In genomic region chr1:43978264-43978550, GRCh38 we compare ENCODE assay signal across 10 cellular contexts. TPM values are rescaled to one million over a fixed set of nuclear protein-coding genes. Genes with fewer than 3 reads are reported as not detected.
DNase-seq lines count a peak whose midpoint lies in the region; ATAC-seq and TF ChIP-seq lines count a peak whose summit lies in the region.
"Had no signal": no experiment of that assay in that cellular context is flagged by ENCODE, and none has a peak within 500 bp of the region (broad histone marks: within the 10 kb centered on the region; RNA-seq: fewer than 3 reads in every experiment).

No MANE protein-coding gene starts in this region.

- H3K36me3 ChIP-seq in SU-DHL-6 (ENCODE audit: low read length), result no peaks in the 10 kb centered on the region
- peaks cover 0 to 29% (median 16%) of the 10 kb centered on the region in 6 donors for H3K36me3 ChIP-seq in spleen

- no peaks in the 10 kb centered on the region for H3K27me3 ChIP-seq in SU-DHL-6 (ENCODE audit: low read length)
- H3K27me3 ChIP-seq in spleen (replicated peaks in 1 of 7), result peaks cover 0 to 6% (median 0%) of the 10 kb centered on the region in 7 donors
- H3K27me3 ChIP-seq: pancreas had no signal

- peak overlapping the region; percentile 99 for H3K9ac ChIP-seq in SU-DHL-6 (ENCODE audit: low read length)

- H3F3A ChIP-seq in SU-DHL-6 (ENCODE audit: insufficient read depth), result peaks cover 39% of the 10 kb centered on the region

- H3K4me1 Mint-ChIP-seq in activated CD4-positive, alpha-beta T cell treated with anti-CD3 and anti-CD28 coated beads, Interleukin-2, amount 10 ng/mL, durations not matched to agents 24 days and 14 days, result peaks cover 52% of the 10 kb centered on the region

- H3K9me3 Mint-ChIP-seq in activated CD4-positive, alpha-beta T cell treated with anti-CD3 and anti-CD28 coated beads, Interleukin-2, amount 10 ng/mL, durations not matched to agents 24 days and 14 days, result no peaks in the 10 kb centered on the region

- no peak overlapping the region for H3K27ac Mint-ChIP-seq in activated CD4-positive, alpha-beta T cell treated with anti-CD3 and anti-CD28 coated beads, Interleukin-2, amount 10 ng/mL, durations not matched to agents 24 days and 14 days

- H3K9me3 ChIP-seq in SU-DHL-6 (ENCODE audit: insufficient read depth, low read length) (no peaks in the 10 kb centered on the region), spleen (no peaks in the 10 kb centered on the region)
- H3K9me3 ChIP-seq: pancreas had no signal

- peaks cover 35% of the 10 kb centered on the region for H3K79me2 ChIP-seq in SU-DHL-6 (ENCODE audit: insufficient read depth, low read length)

- H3K9me2 ChIP-seq in SU-DHL-6 (replicated peaks; ENCODE audit: insufficient read depth, low read length), result no peaks in the 10 kb centered on the region

- no peaks in the 10 kb centered on the region for H3K27me3 Mint-ChIP-seq in activated CD4-positive, alpha-beta T cell treated with anti-CD3 and anti-CD28 coated beads, Interleukin-2, amount 10 ng/mL, durations not matched to agents 24 days and 14 days

- peak overlapping the region; percentile 80 for H3K4me3 ChIP-seq in SU-DHL-6 (ENCODE audit: insufficient read depth, low read length, poor library complexity, severe bottlenecking)
- H3K4me3 ChIP-seq in foreskin fibroblast (ENCODE audit: low read depth in 1 of 2, low read length in 2 of 2), result peak overlapping the region; percentile 55 to 69
- peak overlapping the region in 1 of 8 donors; percentile 85 for H3K4me3 ChIP-seq in spleen

- intact Hi-C loops in activated CD4-positive, alpha-beta T cell treated with anti-CD3 and anti-CD28 coated beads, Interleukin-2, amount 10 ng/mL, durations not matched to agents 24 days and 14 days (cut with micrococcal nuclease), result loop anchor here (10.0 kb wide), 1 partner anchor 613 kb away; the partner anchor contains the start of gene ELOVL1
- intact Hi-C loops in spleen (cut with DNase I; ENCODE audit: low total_unique reads), result no loop called here

- no peaks in the 10 kb centered on the region for H4K20me1 ChIP-seq in SU-DHL-6 (ENCODE audit: low read depth, low read length)

- H3K27ac ChIP-seq in SU-DHL-6 (ENCODE audit: low read depth, low read length) (peak overlapping the region; percentile 74), spleen (peak overlapping the region in 2 of 8 donors; percentile 55 to 65)

- peaks cover 31 to 83% (median 61%) of the 10 kb centered on the region in 6 donors for H3K4me1 ChIP-seq in spleen

- TF ChIP-seq POLR2A in spleen (IDR thresholded peaks at IDR 0.05), result no peak

- DNase-seq in activated CD4-positive, alpha-beta T cell treated with anti-CD3 and anti-CD28 coated beads, Interleukin-2, amount 10 ng/mL, durations not matched to agents 24 days and 14 days, result no peak
- no peak for DNase-seq in activated CD4-positive, alpha-beta T cell treated with anti-CD3 and anti-CD28 coated beads, Interleukin-2, amount 50 U/mL, for 48 hours
- DNase-seq in foreskin fibroblast (no peak), spleen (peak; percentile 66), omental fat pad (ENCODE audit: low spot score) (no peak)
- DNase-seq in stimulated activated naive CD4-positive, alpha-beta T cell (lab: John Stamatoyannopoulos, UW), result no peak
- DNase-seq: cortex of kidney had no signal

- no peak overlapping the region for H2AFZ ChIP-seq in SU-DHL-6 (ENCODE audit: low read depth, low read length, severe bottlenecking)

- 52 to 77% (median 67%) methylated on average over 4 to 5 of the region's 5 CpGs for WGBS in spleen, 5 donors

- H3K4me2 ChIP-seq in SU-DHL-6 (ENCODE audit: low read depth, low read length, poor library complexity, severe bottlenecking), result peak overlapping the region; percentile 72

- peaks cover 45% of the 10 kb centered on the region for H3K36me3 Mint-ChIP-seq in activated CD4-positive, alpha-beta T cell treated with anti-CD3 and anti-CD28 coated beads, Interleukin-2, amount 10 ng/mL, durations not matched to agents 24 days and 14 days (ENCODE audit: low read depth)

- peak overlapping the region; percentile 91 for H3K4me3 Mint-ChIP-seq in activated CD4-positive, alpha-beta T cell treated with anti-CD3 and anti-CD28 coated beads, Interleukin-2, amount 10 ng/mL, durations not matched to agents 24 days and 14 days

- no peak for ATAC-seq in omental fat pad (ENCODE audit: low FRiP score)
- ATAC-seq in GM19023 (IDR thresholded peaks at IDR 0.05; ENCODE audit: unreplicated experiment), result no peak

- TF ChIP-seq CTCF in SU-DHL-6 (IDR thresholded peaks at IDR 0.05; ENCODE audit: insufficient read depth, low read length, poor library complexity, severe bottlenecking) (no peak), foreskin fibroblast (IDR thresholded peaks at IDR 0.05; ENCODE audit: low read depth, low read length) (no peak), spleen (IDR thresholded peaks at IDR 0.05 in 8 of 11, conservative IDR thresholded peaks at IDR 0.05 in 3 of 11) (no peak), omental fat pad (IDR thresholded peaks at IDR 0.05) (no peak)

RNA-seq across cellular contexts. Expression of gene B4GALT2, which starts 0.8 kb away (rescaled TPM):
- 59.7 TPM in 2 replicates for total RNA-seq in activated CD4-positive, alpha-beta T cell treated with anti-CD3 and anti-CD28 coated beads, Interleukin-2, amount 10 ng/mL, durations not matched to agents 24 days and 14 days
- total RNA-seq in spleen (10 to 100 TPM; 11.4 to 23.3 (median 13.2) TPM), omental fat pad (10 to 100 TPM; 20.3 to 67.9 (median 42.6) TPM)
- 10 to 100 TPM in 1 of 3 donors, 1 to 10 TPM in 2; 7.0 to 13.7 (median 7.7) TPM for polyA plus RNA-seq in spleen

RNA-seq across cellular contexts. Expression of gene ATP6V0B, which starts 3.4 kb away (rescaled TPM):
- 181 and 182 TPM in 2 replicates for total RNA-seq in activated CD4-positive, alpha-beta T cell treated with anti-CD3 and anti-CD28 coated beads, Interleukin-2, amount 10 ng/mL, durations not matched to agents 24 days and 14 days
- total RNA-seq in spleen (100 to 1,000 TPM; 124 to 219 (median 133) TPM), omental fat pad (100 to 1,000 TPM; 111 to 223 (median 139) TPM)
- polyA plus RNA-seq in spleen, result 100 to 1,000 TPM; 176 to 205 (median 177) TPM

RNA-seq across cellular contexts. Expression of gene DPH2, which starts 8.4 kb away (rescaled TPM):
- 71.0 and 71.8 TPM in 2 replicates for total RNA-seq in activated CD4-positive, alpha-beta T cell treated with anti-CD3 and anti-CD28 coated beads, Interleukin-2, amount 10 ng/mL, durations not matched to agents 24 days and 14 days
- total RNA-seq in spleen, result 10 to 100 TPM; 22.9 to 36.5 (median 26.1) TPM
- polyA plus RNA-seq in spleen, result 10 to 100 TPM; 15.7 to 24.6 (median 17.6) TPM
- total RNA-seq in omental fat pad, result 10 to 100 TPM; 18.1 to 67.5 (median 23.1) TPM

RNA-seq across cellular contexts. Expression of gene CCDC24, which starts 13.2 kb away (rescaled TPM):
- total RNA-seq in activated CD4-positive, alpha-beta T cell treated with anti-CD3 and anti-CD28 coated beads, Interleukin-2, amount 10 ng/mL, durations not matched to agents 24 days and 14 days, result 3.0 and 4.3 TPM in 2 replicates
- total RNA-seq in spleen, result 1 to 10 TPM; 3.3 to 7.0 (median 5.0) TPM
- polyA plus RNA-seq in spleen, result 10 to 100 TPM in 2 of 3 donors, 1 to 10 TPM in 1; 7.5 to 25.9 (median 14.5) TPM
- total RNA-seq in omental fat pad, result 1 to 10 TPM; 2.3 to 3.6 (median 2.8) TPM

RNA-seq across cellular contexts. Expression of gene IPO13, which starts 31.5 kb away (rescaled TPM):
- total RNA-seq in activated CD4-positive, alpha-beta T cell treated with anti-CD3 and anti-CD28 coated beads, Interleukin-2, amount 10 ng/mL, durations not matched to agents 24 days and 14 days, result 26.3 and 26.6 TPM in 2 replicates
- total RNA-seq in spleen, result 10 to 100 TPM; 18.2 to 27.4 (median 22.6) TPM
- polyA plus RNA-seq in spleen, result 10 to 100 TPM; 10.5 to 19.4 (median 16.4) TPM
- 10 to 100 TPM; 18.7 to 23.2 (median 21.1) TPM for total RNA-seq in omental fat pad
